ENCODE assay signal across 1 cellular context in the genomic region with DNA sequence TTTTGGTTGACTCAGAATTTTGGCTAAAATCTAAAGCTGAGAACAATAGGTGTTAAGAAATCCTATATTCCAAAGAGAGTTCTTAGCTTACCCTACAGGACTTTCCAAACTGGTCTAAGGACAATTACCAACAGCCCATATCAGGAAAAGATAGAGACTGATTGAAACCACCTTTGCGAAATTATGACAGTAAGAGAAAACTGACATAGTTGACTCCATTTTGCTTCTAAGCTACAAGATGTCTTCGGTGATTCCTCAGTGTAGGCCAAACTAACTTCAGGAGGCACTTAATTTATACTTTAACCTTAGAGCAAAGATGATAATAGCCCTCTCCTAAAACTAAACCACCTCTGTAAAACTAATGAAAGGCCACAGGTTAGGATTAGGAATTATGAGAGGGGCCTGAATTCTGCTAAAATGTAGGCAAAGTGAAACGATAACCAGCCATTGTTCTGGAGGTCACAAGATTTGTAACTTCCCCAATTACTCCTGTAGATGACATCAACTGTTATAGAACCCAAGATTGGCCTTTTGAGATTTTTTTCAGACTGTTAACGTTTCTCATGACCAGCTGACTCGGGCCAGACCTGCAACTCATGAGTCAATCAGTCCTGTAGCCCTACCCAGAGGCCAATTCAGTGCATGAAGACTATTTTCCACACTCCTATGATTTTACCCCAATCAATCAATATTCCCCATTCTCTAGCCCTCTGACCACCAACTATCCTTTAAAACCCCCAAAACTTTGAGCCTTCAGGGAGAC.
TF ChIP-seq lines count a peak whose summit lies in the region.

No MANE protein-coding gene starts in this region.

TF ChIP-seq in K562, 482 proteins besides CTCF, POLR2A, EP300 and RAD21 (continued from another document and continues in another):
- TF ChIP-seq, protein P1, sequence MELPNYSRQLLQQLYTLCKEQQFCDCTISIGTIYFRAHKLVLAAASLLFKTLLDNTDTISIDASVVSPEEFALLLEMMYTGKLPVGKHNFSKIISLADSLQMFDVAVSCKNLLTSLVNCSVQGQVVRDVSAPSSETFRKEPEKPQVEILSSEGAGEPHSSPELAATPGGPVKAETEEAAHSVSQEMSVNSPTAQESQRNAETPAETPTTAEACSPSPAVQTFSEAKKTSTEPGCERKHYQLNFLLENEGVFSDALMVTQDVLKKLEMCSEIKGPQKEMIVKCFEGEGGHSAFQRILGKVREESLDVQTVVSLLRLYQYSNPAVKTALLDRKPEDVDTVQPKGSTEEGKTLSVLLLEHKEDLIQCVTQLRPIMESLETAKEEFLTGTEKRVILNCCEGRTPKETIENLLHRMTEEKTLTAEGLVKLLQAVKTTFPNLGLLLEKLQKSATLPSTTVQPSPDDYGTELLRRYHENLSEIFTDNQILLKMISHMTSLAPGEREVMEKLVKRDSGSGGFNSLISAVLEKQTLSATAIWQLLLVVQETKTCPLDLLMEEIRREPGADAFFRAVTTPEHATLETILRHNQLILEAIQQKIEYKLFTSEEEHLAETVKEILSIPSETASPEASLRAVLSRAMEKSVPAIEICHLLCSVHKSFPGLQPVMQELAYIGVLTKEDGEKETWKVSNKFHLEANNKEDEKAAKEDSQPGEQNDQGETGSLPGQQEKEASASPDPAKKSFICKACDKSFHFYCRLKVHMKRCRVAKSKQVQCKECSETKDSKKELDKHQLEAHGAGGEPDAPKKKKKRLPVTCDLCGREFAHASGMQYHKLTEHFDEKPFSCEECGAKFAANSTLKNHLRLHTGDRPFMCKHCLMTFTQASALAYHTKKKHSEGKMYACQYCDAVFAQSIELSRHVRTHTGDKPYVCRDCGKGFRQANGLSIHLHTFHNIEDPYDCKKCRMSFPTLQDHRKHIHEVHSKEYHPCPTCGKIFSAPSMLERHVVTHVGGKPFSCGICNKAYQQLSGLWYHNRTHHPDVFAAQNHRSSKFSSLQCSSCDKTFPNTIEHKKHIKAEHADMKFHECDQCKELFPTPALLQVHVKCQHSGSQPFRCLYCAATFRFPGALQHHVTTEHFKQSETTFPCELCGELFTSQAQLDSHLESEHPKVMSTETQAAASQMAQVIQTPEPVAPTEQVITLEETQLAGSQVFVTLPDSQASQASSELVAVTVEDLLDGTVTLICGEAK (IDR thresholded peaks at IDR 0.05), result no peak
- TF ChIP-seq, protein P1 (CRISPR knock-in tag; IDR thresholded peaks at IDR 0.05), result no peak
- no peak for TF ChIP-seq FIP1L1 (IDR thresholded peaks at IDR 0.05; ENCODE audit: low read depth, low read length, poor library complexity, severe bottlenecking)
- no peak for TF ChIP-seq SP1 (CRISPR knock-in tag; IDR thresholded peaks at IDR 0.05)
- TF ChIP-seq ARNT (IDR thresholded peaks at IDR 0.05), result no peak
- TF ChIP-seq C11orf30 (IDR thresholded peaks at IDR 0.05; ENCODE audit: low read depth), result no peak
- no peak for TF ChIP-seq ZNF609 (CRISPR knock-in tag; IDR thresholded peaks at IDR 0.05; ENCODE audit: borderline replicate concordance)
- TF ChIP-seq, protein P2, sequence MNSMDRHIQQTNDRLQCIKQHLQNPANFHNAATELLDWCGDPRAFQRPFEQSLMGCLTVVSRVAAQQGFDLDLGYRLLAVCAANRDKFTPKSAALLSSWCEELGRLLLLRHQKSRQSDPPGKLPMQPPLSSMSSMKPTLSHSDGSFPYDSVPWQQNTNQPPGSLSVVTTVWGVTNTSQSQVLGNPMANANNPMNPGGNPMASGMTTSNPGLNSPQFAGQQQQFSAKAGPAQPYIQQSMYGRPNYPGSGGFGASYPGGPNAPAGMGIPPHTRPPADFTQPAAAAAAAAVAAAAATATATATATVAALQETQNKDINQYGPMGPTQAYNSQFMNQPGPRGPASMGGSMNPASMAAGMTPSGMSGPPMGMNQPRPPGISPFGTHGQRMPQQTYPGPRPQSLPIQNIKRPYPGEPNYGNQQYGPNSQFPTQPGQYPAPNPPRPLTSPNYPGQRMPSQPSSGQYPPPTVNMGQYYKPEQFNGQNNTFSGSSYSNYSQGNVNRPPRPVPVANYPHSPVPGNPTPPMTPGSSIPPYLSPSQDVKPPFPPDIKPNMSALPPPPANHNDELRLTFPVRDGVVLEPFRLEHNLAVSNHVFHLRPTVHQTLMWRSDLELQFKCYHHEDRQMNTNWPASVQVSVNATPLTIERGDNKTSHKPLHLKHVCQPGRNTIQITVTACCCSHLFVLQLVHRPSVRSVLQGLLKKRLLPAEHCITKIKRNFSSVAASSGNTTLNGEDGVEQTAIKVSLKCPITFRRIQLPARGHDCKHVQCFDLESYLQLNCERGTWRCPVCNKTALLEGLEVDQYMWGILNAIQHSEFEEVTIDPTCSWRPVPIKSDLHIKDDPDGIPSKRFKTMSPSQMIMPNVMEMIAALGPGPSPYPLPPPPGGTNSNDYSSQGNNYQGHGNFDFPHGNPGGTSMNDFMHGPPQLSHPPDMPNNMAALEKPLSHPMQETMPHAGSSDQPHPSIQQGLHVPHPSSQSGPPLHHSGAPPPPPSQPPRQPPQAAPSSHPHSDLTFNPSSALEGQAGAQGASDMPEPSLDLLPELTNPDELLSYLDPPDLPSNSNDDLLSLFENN (IDR thresholded peaks at IDR 0.05; ENCODE audit: low read depth in 2 of 2, low read length in 2 of 2), result no peak
- no peak for TF ChIP-seq ZNF707 (CRISPR knock-in tag; conservative IDR thresholded peaks at IDR 0.05)
- TF ChIP-seq HBP1 (CRISPR knock-in tag; IDR thresholded peaks at IDR 0.05), result no peak
- no peak for TF ChIP-seq ZNF695 (CRISPR knock-in tag; IDR thresholded peaks at IDR 0.05)
- TF ChIP-seq CHCHD3 (CRISPR knock-in tag; IDR thresholded peaks at IDR 0.05), result no peak
- TF ChIP-seq LARP7 (IDR thresholded peaks at IDR 0.05), result no peak
- TF ChIP-seq MYNN (IDR thresholded peaks at IDR 0.05), result no peak
- TF ChIP-seq MYNN (CRISPR knock-in tag; IDR thresholded peaks at IDR 0.05), result no peak
- no peak for TF ChIP-seq LEF1 (IDR thresholded peaks at IDR 0.05)
- TF ChIP-seq HDAC3 (IDR thresholded peaks at IDR 0.05; ENCODE audit: borderline replicate concordance, partially characterized antibody), result no peak
- TF ChIP-seq ZNF239 (CRISPR knock-in tag; IDR thresholded peaks at IDR 0.05), result peak; percentile 76
- TF ChIP-seq VEZF1 (CRISPR knock-in tag; IDR thresholded peaks at IDR 0.05), result no peak
- TF ChIP-seq ZNF217 (CRISPR knock-in tag; IDR thresholded peaks at IDR 0.05), result no peak
- TF ChIP-seq PURB (CRISPR knock-in tag; IDR thresholded peaks at IDR 0.05; ENCODE audit: low read depth), result no peak
- TF ChIP-seq L3MBTL2 (IDR thresholded peaks at IDR 0.05), result no peak
- TF ChIP-seq USF1 (CRISPR knock-in tag; IDR thresholded peaks at IDR 0.05), result no peak
- TF ChIP-seq NFXL1 (CRISPR knock-in tag; IDR thresholded peaks at IDR 0.05), result no peak
- TF ChIP-seq DDX20 (tag; IDR thresholded peaks at IDR 0.05; ENCODE audit: low read depth), result peak; percentile 92
- no peak for TF ChIP-seq SREBF2 (CRISPR knock-in tag; IDR thresholded peaks at IDR 0.05)
- TF ChIP-seq ZNF175 (CRISPR knock-in tag; IDR thresholded peaks at IDR 0.05; ENCODE audit: low read depth), result 0 out of 2 replicates have a peak, but pooled peaks have one; percentile 48
- TF ChIP-seq ZNF583 (CRISPR knock-in tag; IDR thresholded peaks at IDR 0.05), result peak; percentile 75; the same call in 1 of the 2 replicates
- no peak for TF ChIP-seq XRCC4 (IDR thresholded peaks at IDR 0.05; ENCODE audit: extremely low read depth, insufficient read depth, insufficient read length)
- no peak for TF ChIP-seq SUPT5H (IDR thresholded peaks at IDR 0.05)
- TF ChIP-seq ZFX (CRISPR knock-in tag; IDR thresholded peaks at IDR 0.05), result no peak
- TF ChIP-seq MECOM (CRISPR knock-in tag; IDR thresholded peaks at IDR 0.05), result no peak
- TF ChIP-seq RBM22 (IDR thresholded peaks at IDR 0.05; ENCODE audit: low read depth, low read length, poor library complexity, severe bottlenecking), result no peak
